In genomic region chr6:90096818-90097217, GRCh38 we compare ENCODE assay signal across 16 cellular contexts.
DNase-seq lines count a peak whose midpoint lies in the region; ATAC-seq and TF ChIP-seq lines count a peak whose summit lies in the region.
"Had no signal": no experiment of that assay in that cellular context is flagged by ENCODE, and none has a peak within 500 bp of the region (broad histone marks: within the 10 kb centered on the region; RNA-seq: fewer than 3 reads in every experiment).

No MANE protein-coding gene starts in this region.

- H3K36me3 Mint-ChIP-seq in activated B cell treated with CpG ODN at 0.5 μM for 24 hours (ENCODE audit: low read depth) = peaks cover 8% of the 10 kb centered on the region
- H3K36me3 Mint-ChIP-seq in stimulated activated naive B cell treated with anti-CD40 and anti-IgM and Interleukin-4, amounts not matched to agents 10 μg/mL and 1 μg/mL and 100 μg/mL, for 72 hours = peaks cover 13 to 26% of the 10 kb centered on the region in 2 donors

- no peak overlapping the region for H3K4me3 Mint-ChIP-seq in activated B cell treated with CpG ODN at 0.5 μM for 24 hours
- H3K4me3 Mint-ChIP-seq in stimulated activated naive B cell treated with anti-CD40 and anti-IgM and Interleukin-4, amounts not matched to agents 10 μg/mL and 1 μg/mL and 100 μg/mL, for 72 hours = no peak overlapping the region
- H3K4me3 Mint-ChIP-seq: nephron had no signal

- H3K27ac Mint-ChIP-seq in activated B cell treated with CpG ODN at 0.5 μM for 24 hours = peak overlapping the region; percentile 47
- peak overlapping the region; percentile 85 for H3K27ac Mint-ChIP-seq in stimulated activated naive B cell treated with anti-CD40 and anti-IgM and Interleukin-4, amounts not matched to agents 10 μg/mL and 1 μg/mL and 100 μg/mL, for 72 hours

- H3K9me3 Mint-ChIP-seq in activated B cell treated with CpG ODN at 0.5 μM for 24 hours = no peaks in the 10 kb centered on the region
- peaks cover 0 to 4% of the 10 kb centered on the region in 2 donors for H3K9me3 Mint-ChIP-seq in stimulated activated naive B cell treated with anti-CD40 and anti-IgM and Interleukin-4, amounts not matched to agents 10 μg/mL and 1 μg/mL and 100 μg/mL, for 72 hours
- H3K9me3 Mint-ChIP-seq: nephron had no signal

- H3K27ac ChIP-seq in KOPT-K1 (ENCODE audit: low read depth, low read length, poor library complexity, severe bottlenecking) (peak overlapping the region; percentile 55), foreskin keratinocyte (peak overlapping the region; percentile 72)
- H3K27ac ChIP-seq: lower lobe of right lung, testis had no signal

- TF ChIP-seq CTCF in activated B cell treated with CpG ODN at 0.5 μM for 24 hours (IDR thresholded peaks at IDR 0.05) (no peak), foreskin keratinocyte (conservative IDR thresholded peaks at IDR 0.05) (no peak)

- peaks cover 89% of the 10 kb centered on the region for H3K4me1 Mint-ChIP-seq in activated B cell treated with CpG ODN at 0.5 μM for 24 hours
- H3K4me1 Mint-ChIP-seq in stimulated activated naive B cell treated with anti-CD40 and anti-IgM and Interleukin-4, amounts not matched to agents 10 μg/mL and 1 μg/mL and 100 μg/mL, for 72 hours = peaks cover 64 to 94% of the 10 kb centered on the region in 2 donors

- intact Hi-C loops in activated B cell treated with CpG ODN at 0.5 μM for 24 hours (cut with micrococcal nuclease) = no loop called here

- no peaks in the 10 kb centered on the region for H3K36me3 ChIP-seq in KOPT-K1 (ENCODE audit: insufficient read depth, low read length)
- H3K36me3 ChIP-seq: lower lobe of right lung had no signal

- POLR2A ChIA-PET in activated B cell treated with CpG ODN at 0.5 μM for 24 hours (lab: Charles Lee) = interaction anchor here (0.7 to 1.0 kb wide), 2 partner anchors 10 to 12 kb away, joined by 3 read pairs; no protein-coding TSS in a partner anchor

- no peaks in the 10 kb centered on the region for H3K9me3 ChIP-seq in KOPT-K1 (ENCODE audit: insufficient read depth, low read length, poor library complexity, severe bottlenecking)
- H3K9me3 ChIP-seq: lower lobe of right lung, testis had no signal

- peaks cover 40% of the 10 kb centered on the region for H3K4me1 ChIP-seq in foreskin keratinocyte
- H3K4me1 ChIP-seq: testis had no signal

- H3K27me3 ChIP-seq in foreskin keratinocyte = no peaks in the 10 kb centered on the region
- H3K27me3 ChIP-seq: testis had no signal

- ATAC-seq in activated B cell treated with CpG ODN at 0.5 μM for 24 hours (ENCODE audit: low read depth) (no peak), foreskin keratinocyte (no peak), GM18498 (IDR thresholded peaks at IDR 0.05; ENCODE audit: unreplicated experiment) (no peak), GM18907 (IDR thresholded peaks at IDR 0.05; ENCODE audit: unreplicated experiment) (no peak)
- ATAC-seq in stimulated activated naive B cell treated with anti-CD40 and anti-IgM and Interleukin-4, amounts not matched to agents 10 μg/mL and 1 μg/mL and 100 μg/mL, for 72 hours (replicated peaks) = no peak
- ATAC-seq: lower lobe of right lung had no signal

- CTCF ChIA-PET in activated B cell treated with CpG ODN at 0.5 μM for 24 hours (lab: Charles Lee) = no interaction called here

- H3K27me3 Mint-ChIP-seq in activated B cell treated with CpG ODN at 0.5 μM for 24 hours = no peaks in the 10 kb centered on the region
- no peaks in the 10 kb centered on the region for H3K27me3 Mint-ChIP-seq in stimulated activated naive B cell treated with anti-CD40 and anti-IgM and Interleukin-4, amounts not matched to agents 10 μg/mL and 1 μg/mL and 100 μg/mL, for 72 hours

- DNase-seq in activated B cell treated with CpG ODN at 0.5 μM for 24 hours (no peak), foreskin keratinocyte (no peak)
- DNase-seq in stimulated activated naive B cell treated with anti-CD40 and anti-IgM and Interleukin-4, amounts not matched to agents 10 μg/mL and 1 μg/mL and 100 μg/mL, for 72 hours = no peak
- DNase-seq in effector CD4-positive, alpha-beta T cell = no peak
- DNase-seq: activated CD4-positive, CD25-positive, alpha-beta regulatory T cell treated with anti-CD3 and anti-CD28 coated beads, Interleukin-2, amount 50 U/mL, for 72 hours; C1 segment of cervical spinal cord; DMS153; HCEC 1CT; lower lobe of right lung; NCI-H446 treated with DMSO at 0.1 percent for 48 hours; SHP77 treated with DMSO at 0.1 percent for 48 hours; testis had no signal
